ENCODE assay signal across 17 cellular contexts in the genomic region with DNA sequence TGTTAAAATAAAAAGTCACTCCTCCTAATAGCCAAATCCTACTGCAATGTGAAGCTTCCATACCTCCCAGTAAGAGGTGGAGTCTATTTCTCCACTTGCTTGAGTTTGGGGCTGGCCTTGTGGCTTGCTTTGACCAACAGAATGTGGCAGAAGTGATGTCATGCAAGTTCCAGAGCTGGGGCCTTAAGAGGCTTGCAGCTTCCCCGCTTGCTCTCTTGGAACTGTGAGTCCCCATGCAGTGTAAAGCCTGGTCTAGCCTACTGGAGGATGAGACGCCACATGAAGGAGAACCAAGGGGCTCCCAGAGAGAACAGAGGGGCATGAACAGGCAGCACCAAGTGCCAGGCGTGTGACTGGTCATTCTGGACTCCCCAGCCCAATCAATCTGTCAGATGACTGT. TPM values are rescaled to one million over a fixed set of nuclear protein-coding genes. Genes with fewer than 3 reads are reported as not detected.
DNase-seq lines count a peak whose midpoint lies in the region; ATAC-seq and TF ChIP-seq lines count a peak whose summit lies in the region.
"Had no signal": no experiment of that assay in that cellular context is flagged by ENCODE, and none has a peak within 500 bp of the region (broad histone marks: within the 10 kb centered on the region; RNA-seq: fewer than 3 reads in every experiment).

No MANE protein-coding gene starts in this region.

- ATAC-seq in Right ventricle myocardium superior (ENCODE audit: poor library complexity) (no peak), GM18511 (IDR thresholded peaks at IDR 0.05; ENCODE audit: unreplicated experiment) (no peak)

- CTCF ChIA-PET in activated CD4-positive, alpha-beta memory T cell treated with anti-CD3 and anti-CD28 coated beads, Interleukin-2, amount 10 ng/mL, durations not matched to agents 7 days and 5 days (lab: Charles Lee), result interaction anchor here (0.8 kb wide), 1 partner anchor 10 kb away, joined by 3 read pairs; no protein-coding TSS in a partner anchor

- intact Hi-C loops in left ventricle myocardium inferior (cut with micrococcal nuclease) (no loop called here), Right ventricle myocardium superior (cut with DNase I) (no loop called here)

- H3K27ac Mint-ChIP-seq in activated CD4-positive, alpha-beta memory T cell treated with anti-CD3 and anti-CD28 coated beads, Interleukin-2, amount 10 ng/mL, durations not matched to agents 7 days and 5 days, result no peak overlapping the region
- H3K27ac Mint-ChIP-seq: activated naive CD4-positive, alpha-beta T cell treated with anti-CD3 and anti-CD28 coated beads, Interleukin-2, amount 50 U/mL, for 24 hours had no signal

- peaks cover 70% of the 10 kb centered on the region for H3K4me1 ChIP-seq in left ventricle myocardium inferior
- H3K4me1 ChIP-seq: HAP-1 had no signal

- no peaks in the 10 kb centered on the region for H3K9me3 ChIP-seq in left ventricle myocardium inferior (replicated peaks)
- H3K9me3 ChIP-seq: gastrocnemius medialis, HAP-1, lower lobe of right lung, testis had no signal

- no peak for TF ChIP-seq CTCF in left ventricle myocardium inferior (IDR thresholded peaks at IDR 0.05; ENCODE audit: borderline replicate concordance)

- no peak overlapping the region for H3K4me3 ChIP-seq in left ventricle myocardium inferior
- H3K4me3 ChIP-seq: gastrocnemius medialis, HAP-1, lower lobe of right lung, testis had no signal

- H3K27ac ChIP-seq in left ventricle myocardium inferior (replicated peaks), result peak overlapping the region; percentile 60
- H3K27ac ChIP-seq: gastrocnemius medialis, lower lobe of right lung, testis had no signal

- no peaks in the 10 kb centered on the region for H3K36me3 Mint-ChIP-seq in activated CD4-positive, alpha-beta memory T cell treated with anti-CD3 and anti-CD28 coated beads, Interleukin-2, amount 10 ng/mL, durations not matched to agents 7 days and 5 days (ENCODE audit: low read depth)
- H3K36me3 Mint-ChIP-seq: activated naive CD4-positive, alpha-beta T cell treated with anti-CD3 and anti-CD28 coated beads, Interleukin-2, amount 50 U/mL, for 24 hours had no signal

- H3K27me3 Mint-ChIP-seq in activated CD4-positive, alpha-beta memory T cell treated with anti-CD3 and anti-CD28 coated beads, Interleukin-2, amount 10 ng/mL, durations not matched to agents 7 days and 5 days, result peaks cover 7% of the 10 kb centered on the region

- H3K9me3 Mint-ChIP-seq in activated CD4-positive, alpha-beta memory T cell treated with anti-CD3 and anti-CD28 coated beads, Interleukin-2, amount 10 ng/mL, durations not matched to agents 7 days and 5 days, result no peaks in the 10 kb centered on the region
- H3K9me3 Mint-ChIP-seq: activated naive CD4-positive, alpha-beta T cell treated with anti-CD3 and anti-CD28 coated beads, Interleukin-2, amount 50 U/mL, for 24 hours had no signal

- H3K36me3 ChIP-seq in left ventricle myocardium inferior, result no peaks in the 10 kb centered on the region
- H3K36me3 ChIP-seq: gastrocnemius medialis, HAP-1, lower lobe of right lung had no signal

- H3K27me3 ChIP-seq in left ventricle myocardium inferior (ENCODE audit: low read depth), result peaks cover 5% of the 10 kb centered on the region
- H3K27me3 ChIP-seq: testis had no signal

- DNase-seq in left ventricle myocardium inferior, result no peak
- no peak for DNase-seq in Right ventricle myocardium superior
- DNase-seq in SW480 (ENCODE audit: low spot score), result peak; percentile 33
- peak; percentile 45 for DNase-seq in iPS DF 19.7 (ENCODE audit: low read depth, low spot score)
- DNase-seq in SHP77 (lab: John Stamatoyannopoulos, UW), result no peak
- no peak for DNase-seq in NCI-H2029 treated with DMSO at 0.1 percent for 48 hours (lab: John Stamatoyannopoulos, UW)
- no peak for DNase-seq in activated CD4-positive, alpha-beta memory T cell treated with anti-CD3 and anti-CD28 coated beads, Interleukin-2, amount 10 ng/mL, durations not matched to agents 7 days and 5 days
- DNase-seq: activated CD8-positive, alpha-beta memory T cell treated with anti-CD3 and anti-CD28 coated beads for 24 hours; cortex of kidney; gastrocnemius medialis; lower lobe of right lung; NCI-H446; testis had no signal

- POLR2A ChIA-PET in activated CD4-positive, alpha-beta memory T cell treated with anti-CD3 and anti-CD28 coated beads, Interleukin-2, amount 10 ng/mL, durations not matched to agents 7 days and 5 days (lab: Charles Lee), result no interaction called here

- H3K4me3 Mint-ChIP-seq in activated CD4-positive, alpha-beta memory T cell treated with anti-CD3 and anti-CD28 coated beads, Interleukin-2, amount 10 ng/mL, durations not matched to agents 7 days and 5 days, result no peak overlapping the region
- H3K4me3 Mint-ChIP-seq: activated naive CD4-positive, alpha-beta T cell treated with anti-CD3 and anti-CD28 coated beads, Interleukin-2, amount 50 U/mL, for 24 hours had no signal

- H3K4me1 Mint-ChIP-seq in activated CD4-positive, alpha-beta memory T cell treated with anti-CD3 and anti-CD28 coated beads, Interleukin-2, amount 10 ng/mL, durations not matched to agents 7 days and 5 days, result no peaks in the 10 kb centered on the region
- H3K4me1 Mint-ChIP-seq: activated naive CD4-positive, alpha-beta T cell treated with anti-CD3 and anti-CD28 coated beads, Interleukin-2, amount 50 U/mL, for 24 hours had no signal

RNA-seq across cellular contexts. Expression of gene OPALIN, which starts 58.6 kb away (rescaled TPM):
- total RNA-seq in left ventricle myocardium inferior (not detected), Right ventricle myocardium superior (not detected)
- not detected for total RNA-seq in activated CD4-positive, alpha-beta memory T cell treated with anti-CD3 and anti-CD28 coated beads, Interleukin-2, amount 10 ng/mL, durations not matched to agents 7 days and 5 days
- total RNA-seq: gastrocnemius medialis, lower lobe of right lung, pulmonary artery endothelial cell, testis had no signal

Comparison
In these comparisons a context has a peak if more than half of its experiments do, and no peak if none do; other contexts are left out.
1. DNase-seq: peak in SW480 (single experiment) and iPS DF 19.7 (single experiment); none in left ventricle myocardium inferior (single experiment), Right ventricle myocardium superior (single experiment), SHP77 (0 of 2), NCI-H2029 treated with DMSO at 0.1 percent for 48 hours (single experiment) and activated CD4-positive, alpha-beta memory T cell treated with anti-CD3 and anti-CD28 coated beads, Interleukin-2, amount 10 ng/mL, durations not matched to agents 7 days and 5 days (single experiment).